1 cellular context compared by ENCODE assay signal in genomic region chr5:133274597-133274935, GRCh38.
TF ChIP-seq lines count a peak whose summit lies in the region.

No MANE protein-coding gene starts in this region.

TF ChIP-seq in GM12878, 131 proteins besides CTCF, POLR2A, EP300 and RAD21 (continued from another document):
- no peak for TF ChIP-seq ZNF592 (IDR thresholded peaks at IDR 0.05)
- TF ChIP-seq CBX5 (IDR thresholded peaks at IDR 0.05; ENCODE audit: low read depth) = no peak
- no peak for TF ChIP-seq IKZF1 (conservative IDR thresholded peaks at IDR 0.05)
- no peak for TF ChIP-seq MTA2 (IDR thresholded peaks at IDR 0.05; ENCODE audit: low read depth)
